ENCODE assay signal across 9 cellular contexts in genomic region chr2:37168217-37168981, GRCh38.
A peak's percentile ranks its signal among the peaks of the same experiment; 100 is the strongest.
DNase-seq lines count a peak whose midpoint lies in the region; ATAC-seq and TF ChIP-seq lines count a peak whose summit lies in the region.
"Had no signal": no experiment of that assay in that cellular context is flagged by ENCODE, and none has a peak within 500 bp of the region (broad histone marks: within the 10 kb centered on the region; RNA-seq: fewer than 3 reads in every experiment).

No MANE protein-coding gene starts in this region.

- H3K27me3 ChIP-seq in iPS DF 6.9 (ENCODE audit: control insufficient read depth, insufficient read depth, low read length) = no peaks in the 10 kb centered on the region

- CTCF ChIA-PET in HEK293 (lab: Yijun Ruan, JAX) = interaction anchor here (0.5 to 2.0 kb wide), 27 partner anchors 8 to 1166 kb away, joined by 3 to 22 read pairs (median 3); partner anchors contain the start of gene EIF2AK2

- DNase-seq in NCI-H1105 treated with DMSO at 0.1 percent for 48 hours (lab: John Stamatoyannopoulos, UW) = peak; percentile 33
- DNase-seq in NCI-H1105 (lab: John Stamatoyannopoulos, UW) = no peak
- DNase-seq in NCI-H69 (lab: John Stamatoyannopoulos, UW) = peak; percentile 47
- peak; percentile 16 for DNase-seq in astrocyte of the cerebellum (ENCODE audit: low read depth)
- peak; percentile 67 for DNase-seq in iPS DF 6.9 (ENCODE audit: low read depth, low spot score)
- peak; percentile 24 to 25 for DNase-seq in stimulated activated naive CD8-positive, alpha-beta T cell treated with anti-CD3 and anti-CD28 coated beads, Interleukin-15, amount 100 ng/mL, for 72 hours

- POLR2A ChIA-PET in HEK293 (lab: Yijun Ruan, JAX) = no interaction called here

- no peaks in the 10 kb centered on the region for H3K4me1 ChIP-seq in HEK293 (ENCODE audit: control insufficient read depth, insufficient read depth, low read length)
- H3K4me1 ChIP-seq in iPS DF 6.9 (ENCODE audit: control insufficient read depth, insufficient read depth, low read length) = no peaks in the 10 kb centered on the region

- H3K27ac ChIP-seq in HEK293 (ENCODE audit: extremely low read depth, low read depth, low read length) (no peak overlapping the region), iPS DF 6.9 (ENCODE audit: low read length) (no peak overlapping the region)

- H3K36me3 ChIP-seq in HEK293 (ENCODE audit: control insufficient read depth in 2 of 2, insufficient read depth in 1 of 2, low read length in 2 of 2) (no peaks in the 10 kb centered on the region), iPS DF 6.9 (ENCODE audit: control insufficient read depth, insufficient read depth, low read length) (no peaks in the 10 kb centered on the region)

- H3K4me3 ChIP-seq in HEK293 (ENCODE audit: low read depth, low read length) = no peak overlapping the region
- H3K4me3 ChIP-seq in astrocyte of the cerebellum (ENCODE audit: low read depth, low read length) = no peak overlapping the region
- no peak overlapping the region for H3K4me3 ChIP-seq in iPS DF 6.9 (ENCODE audit: low read length)

- ATAC-seq in stimulated activated naive CD8-positive, alpha-beta T cell treated with anti-CD3 and anti-CD28 coated beads, Interleukin-15, amount 100 ng/mL, for 72 hours = peak; percentile 81
- ATAC-seq in GM18870 (IDR thresholded peaks at IDR 0.05; ENCODE audit: unreplicated experiment) = no peak

- peak; percentile 33; the same call in 1 of the 2 replicates for TF ChIP-seq CTCF in HEK293 (tag by site-specific recombination; IDR thresholded peaks at IDR 0.05)
- TF ChIP-seq CTCF in astrocyte of the cerebellum (IDR thresholded peaks at IDR 0.05; ENCODE audit: low read depth, low read length, missing control alignments) = peak; percentile 80

- peaks cover 6 to 18% of the 10 kb centered on the region in 2 donors for H3K9me3 Mint-ChIP-seq in stimulated activated naive CD8-positive, alpha-beta T cell treated with anti-CD3 and anti-CD28 coated beads, Interleukin-15, amount 100 ng/mL, for 72 hours

- no CpG with 5 or more reads among the region's 17 CpGs for WGBS in iPS DF 6.9 (ENCODE audit: insufficient coverage, insufficient read length)

- in situ Hi-C loops in astrocyte of the cerebellum (cut with HindIII; ENCODE audit: low sequenced_read_pairs) = no loop called here

- H3K27ac Mint-ChIP-seq in stimulated activated naive CD8-positive, alpha-beta T cell treated with anti-CD3 and anti-CD28 coated beads, Interleukin-15, amount 100 ng/mL, for 72 hours = no peak overlapping the region
- H3K27ac Mint-ChIP-seq: activated naive CD4-positive, alpha-beta T cell treated with anti-CD3 and anti-CD28 coated beads, Interleukin-2, amount 50 U/mL, for 24 hours had no signal

- H3K4me1 Mint-ChIP-seq in stimulated activated naive CD8-positive, alpha-beta T cell treated with anti-CD3 and anti-CD28 coated beads, Interleukin-15, amount 100 ng/mL, for 72 hours = no peaks in the 10 kb centered on the region

- no peak overlapping the region for H3K4me3 Mint-ChIP-seq in stimulated activated naive CD8-positive, alpha-beta T cell treated with anti-CD3 and anti-CD28 coated beads, Interleukin-15, amount 100 ng/mL, for 72 hours
- H3K4me3 Mint-ChIP-seq: activated naive CD4-positive, alpha-beta T cell treated with anti-CD3 and anti-CD28 coated beads, Interleukin-2, amount 50 U/mL, for 24 hours had no signal

- H3K9me3 ChIP-seq in HEK293 (ENCODE audit: control insufficient read depth, insufficient read depth, low read depth, low read length) = no peaks in the 10 kb centered on the region
- H3K9me3 ChIP-seq in iPS DF 6.9 (ENCODE audit: control insufficient read depth, insufficient read depth, low read length) = no peaks in the 10 kb centered on the region

- H3K27me3 Mint-ChIP-seq in stimulated activated naive CD8-positive, alpha-beta T cell treated with anti-CD3 and anti-CD28 coated beads, Interleukin-15, amount 100 ng/mL, for 72 hours = peaks cover 8% of the 10 kb centered on the region
- H3K27me3 Mint-ChIP-seq: activated naive CD4-positive, alpha-beta T cell treated with anti-CD3 and anti-CD28 coated beads, Interleukin-2, amount 50 U/mL, for 24 hours had no signal

TF ChIP-seq in HEK293, 187 proteins besides CTCF, POLR2A, EP300 and RAD21:
- TF ChIP-seq ZNF76 (tag by site-specific recombination; IDR thresholded peaks at IDR 0.05; ENCODE audit: borderline replicate concordance, low read depth) (no peak), ZNF629 (tag by site-specific recombination; IDR thresholded peaks at IDR 0.05) (no peak), ZNF654 (tag by site-specific recombination; IDR thresholded peaks at IDR 0.05; ENCODE audit: low read depth) (peak; percentile 73), ZNF2 (tag by site-specific recombination; IDR thresholded peaks at IDR 0.05) (no peak), ZNF341 (tag by site-specific recombination; IDR thresholded peaks at IDR 0.05; ENCODE audit: low read depth) (no peak), HOXD13 (CRISPR knock-in tag; IDR thresholded peaks at IDR 0.05; ENCODE audit: borderline replicate concordance) (no peak), ZBTB20 (tag by site-specific recombination; IDR thresholded peaks at IDR 0.05) (peak; percentile 40; the same call in 1 of the 2 replicates), ZNF354C (tag by site-specific recombination; IDR thresholded peaks at IDR 0.05; ENCODE audit: borderline replicate concordance, low read depth) (no peak), ZNF155 (tag by site-specific recombination; IDR thresholded peaks at IDR 0.05) (no peak), ZNF175 (tag by site-specific recombination; IDR thresholded peaks at IDR 0.05) (no peak), ZNF211 (tag by site-specific recombination; IDR thresholded peaks at IDR 0.05; ENCODE audit: low read depth) (no peak), ZNF184 (tag by site-specific recombination; IDR thresholded peaks at IDR 0.05) (no peak), ZNF768 (tag by site-specific recombination; IDR thresholded peaks at IDR 0.05) (no peak)
